In the genomic region with DNA sequence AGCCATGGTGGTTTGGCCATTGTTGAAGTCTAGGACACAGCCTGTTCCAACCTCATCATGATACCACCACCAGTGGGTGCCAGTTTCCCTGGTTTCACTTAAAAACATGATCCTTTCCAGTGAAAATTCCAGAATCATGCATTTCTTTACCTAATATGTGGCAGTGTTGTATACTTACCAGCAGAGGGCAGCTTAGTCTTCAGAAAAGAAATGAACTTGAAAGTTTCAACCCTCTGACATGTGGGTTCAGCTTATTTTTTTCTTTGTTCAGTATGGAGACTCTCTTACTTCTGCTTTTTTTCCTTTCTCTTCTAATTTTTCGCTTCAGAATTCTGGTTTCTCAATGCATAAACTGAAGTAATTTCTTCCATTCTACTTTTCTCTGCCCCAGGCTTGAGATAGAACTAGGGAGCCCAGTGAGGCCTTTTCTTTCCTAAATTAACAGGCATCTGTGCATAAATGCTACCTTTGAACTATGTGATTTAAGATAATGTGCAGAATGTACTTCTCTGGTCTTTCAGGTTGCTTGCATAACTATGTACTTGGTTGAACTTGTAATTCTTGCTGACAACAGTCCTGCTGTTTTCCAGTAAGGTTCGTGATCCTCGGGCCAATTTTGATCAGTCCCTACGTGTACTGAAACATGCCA, we compare ENCODE assay signal across 8 cellular contexts. TPM values are rescaled to one million over a fixed set of nuclear protein-coding genes. Genes with fewer than 3 reads are reported as not detected.
DNase-seq lines count a peak whose midpoint lies in the region; ATAC-seq and TF ChIP-seq lines count a peak whose summit lies in the region.

No MANE protein-coding gene starts in this region.

- H3K9me3 Mint-ChIP-seq in T-helper 2 cell treated with Interferon-gamma antibody and Interleukin-4, amounts not matched to agents 5 μg/mL and 100 μg/mL, for 36 hours: no peaks in the 10 kb centered on the region

- H3K27ac Mint-ChIP-seq in T-helper 2 cell treated with Interferon-gamma antibody and Interleukin-4, amounts not matched to agents 5 μg/mL and 100 μg/mL, for 36 hours: peak overlapping the region; percentile 26

- peaks cover 0 to 2% of the 10 kb centered on the region in 2 donors for H3K36me3 ChIP-seq in esophagus (ENCODE audit: control insufficient read depth in 2 of 2, insufficient read depth in 2 of 2, low read length in 1 of 2)

- H3K4me1 Mint-ChIP-seq in T-helper 2 cell treated with Interferon-gamma antibody and Interleukin-4, amounts not matched to agents 5 μg/mL and 100 μg/mL, for 36 hours (ENCODE audit: low read depth): peaks cover 10% of the 10 kb centered on the region

- H3K9me3 ChIP-seq in esophagus (ENCODE audit: control insufficient read depth in 2 of 2, insufficient read depth in 1 of 2, low read depth in 1 of 2, low read length in 1 of 2): no peaks in the 10 kb centered on the region

- ATAC-seq in HG02884 (IDR thresholded peaks at IDR 0.05; ENCODE audit: unreplicated experiment) (peak; percentile 59), GM19463 (IDR thresholded peaks at IDR 0.05; ENCODE audit: unreplicated experiment) (no peak)

- H3K4me1 ChIP-seq in esophagus (ENCODE audit: control insufficient read depth in 2 of 2, insufficient read depth in 2 of 2, low read length in 1 of 2): no peaks in the 10 kb centered on the region

- H3K27me3 ChIP-seq in esophagus (ENCODE audit: control insufficient read depth in 1 of 2, insufficient read depth in 2 of 2, low read length in 2 of 2): no peaks in the 10 kb centered on the region

- peaks cover 21% of the 10 kb centered on the region for H3K36me3 Mint-ChIP-seq in T-helper 2 cell treated with Interferon-gamma antibody and Interleukin-4, amounts not matched to agents 5 μg/mL and 100 μg/mL, for 36 hours (ENCODE audit: low read depth)

- DNase-seq in AG09319 (ENCODE audit: extremely low read depth, low read depth) (peak; percentile 64), GM13976 (ENCODE audit: low spot score) (peak; percentile 62), NCI-H1930 (lab: John Stamatoyannopoulos, UW) (peak; percentile 7 to 29), myocyte (ENCODE audit: low read depth) (peak; percentile 81)
- no peak for DNase-seq in T-helper 2 cell treated with Interferon-gamma antibody and Interleukin-4, amounts not matched to agents 5 μg/mL and 100 μg/mL, for 36 hours (ENCODE audit: low spot score)

- H3K4me3 ChIP-seq in esophagus (ENCODE audit: low read depth in 1 of 2, low read length in 2 of 2): no peak overlapping the region

- in situ Hi-C loops in GM13976 (cut with MboI; ENCODE audit: low sequenced_read_pairs, unreplicated experiment): loop anchor here (10.0 kb wide), 1 partner anchor 505 kb away; a partner anchor contains a TSS

- 54 to 55% methylated on average over 4 of the region's 4 CpGs for WGBS in esophagus, 2 donors

- no peak overlapping the region for H3K4me3 Mint-ChIP-seq in T-helper 2 cell treated with Interferon-gamma antibody and Interleukin-4, amounts not matched to agents 5 μg/mL and 100 μg/mL, for 36 hours

- peak overlapping the region; percentile 49 to 54 for H3K27ac ChIP-seq in esophagus (ENCODE audit: low read depth in 2 of 2, low read length in 1 of 2)

- TF ChIP-seq CTCF in AG09319 (IDR thresholded peaks at IDR 0.05; ENCODE audit: low read depth, low read length) (peak; percentile 83), GM13976 (IDR thresholded peaks at IDR 0.05; ENCODE audit: borderline replicate concordance, control extremely low read depth, extremely low read depth, insufficient read depth, missing control alignments) (peak; percentile 44)

- H3K27me3 Mint-ChIP-seq in T-helper 2 cell treated with Interferon-gamma antibody and Interleukin-4, amounts not matched to agents 5 μg/mL and 100 μg/mL, for 36 hours (ENCODE audit: low read depth): no peaks in the 10 kb centered on the region

RNA-seq across cellular contexts. Expression of a gene that starts 10.7 kb away (rescaled TPM):
- polyA plus RNA-seq in esophagus: 10 to 100 TPM; 14.2 to 15.2 TPM
- 14.5 and 16.6 TPM in 2 replicates for total RNA-seq in myocyte
- polyA plus RNA-seq in myocyte (2012): 8.3 TPM

RNA-seq across cellular contexts. Expression of a gene that starts 10.8 kb away (rescaled TPM):
- 1,000 to 10,000 TPM; 1,586 to 1,928 TPM for polyA plus RNA-seq in esophagus
- 4,018 and 4,391 TPM in 2 replicates for total RNA-seq in myocyte
- 794 TPM for polyA plus RNA-seq in myocyte (2012)

RNA-seq across cellular contexts. Expression of a gene that starts 57.7 kb away (rescaled TPM):
- polyA plus RNA-seq in esophagus: 10 to 100 TPM; 11.8 to 14.7 TPM
- total RNA-seq in myocyte: 48.0 and 58.2 TPM in 2 replicates
- 27.3 TPM for polyA plus RNA-seq in myocyte (2012)
